In genomic region chr3:181698263-181698944, GRCh38 we compare ENCODE assay signal across 17 cellular contexts. TPM values are rescaled to one million over a fixed set of nuclear protein-coding genes. Genes with fewer than 3 reads are reported as not detected.
DNase-seq lines count a peak whose midpoint lies in the region; TF ChIP-seq lines count a peak whose summit lies in the region.
"Had no signal": no experiment of that assay in that cellular context is flagged by ENCODE, and none has a peak within 500 bp of the region (broad histone marks: within the 10 kb centered on the region; RNA-seq: fewer than 3 reads in every experiment).

No MANE protein-coding gene starts in this region.

- peaks cover 16% of the 10 kb centered on the region for H3K4me1 Mint-ChIP-seq in MCF 10A (ENCODE audit: insufficient read depth, unreplicated experiment)

- CTCF ChIA-PET in mammary epithelial cell (lab: Charles Lee; ENCODE audit: low non-redundant PET) = no interaction called here
- CTCF ChIA-PET in MCF 10A (lab: Yijun Ruan, JAX) = interaction anchor here (0.6 to 5.5 kb wide), 7 partner anchors 10 to 569 kb away, joined by 3 to 164 read pairs (median 4); no protein-coding TSS in a partner anchor

- no peaks in the 10 kb centered on the region for H3K27me3 Mint-ChIP-seq in MCF 10A (ENCODE audit: insufficient read depth, unreplicated experiment)

- peaks cover 7% of the 10 kb centered on the region for H3K9me3 Mint-ChIP-seq in MCF 10A (ENCODE audit: unreplicated experiment)
- H3K9me3 Mint-ChIP-seq: activated T-helper 2 cell treated with anti-CD3 and anti-CD28 coated beads, Interferon-gamma antibody, Interleukin-2, Interleukin-4, amounts not matched to agents 10 μg/mL and 5 μg/mL and 100 μg/mL, durations not matched to agents 14 hours and 24 hours and 36 hours; HFFc6 had no signal

- WGBS in mammary epithelial cell (ENCODE audit: low coverage, missing lambda C conversion rate) = 64% methylated on average over 5 of the region's 5 CpGs

- no peak overlapping the region for H3K9ac ChIP-seq in mammary epithelial cell (ENCODE audit: insufficient read depth, low read length)
- no peak overlapping the region for H3K9ac ChIP-seq in OCI-LY3 (ENCODE audit: low read length)

- no peaks in the 10 kb centered on the region for H3K36me3 Mint-ChIP-seq in MCF 10A (ENCODE audit: insufficient read depth, unreplicated experiment)

- H3K4me3 ChIP-seq in mammary epithelial cell (replicated peaks in 1 of 3; ENCODE audit: insufficient read depth in 1 of 3, low read depth in 2 of 3, low read length in 3 of 3) (no peak overlapping the region), OCI-LY3 (ENCODE audit: low read length) (no peak overlapping the region)

- BruUV-seq in mammary epithelial cell (replicated peaks; lab: Mats Ljungman, UMichigan) (no TSS peak), MCF 10A (replicated peaks; lab: Mats Ljungman, UMichigan) (no TSS peak)

- H3K79me2 ChIP-seq in mammary epithelial cell (ENCODE audit: insufficient read depth, low read length) = no peaks in the 10 kb centered on the region
- no peaks in the 10 kb centered on the region for H3K79me2 ChIP-seq in OCI-LY3 (ENCODE audit: low read length)

- no peak overlapping the region for H3K27ac ChIP-seq in mammary epithelial cell (ENCODE audit: insufficient read depth, low read depth, low read length)
- no peak overlapping the region for H3K27ac ChIP-seq in OCI-LY3 (ENCODE audit: low read length)
- H3K27ac ChIP-seq: SJSA1 had no signal

- H3K9me3 ChIP-seq in mammary epithelial cell (replicated peaks; ENCODE audit: insufficient read depth, low read length) = no peaks in the 10 kb centered on the region
- H3K9me3 ChIP-seq in OCI-LY3 (ENCODE audit: insufficient read depth, low read length) = no peaks in the 10 kb centered on the region
- H3K9me3 ChIP-seq: SJSA1 had no signal

- dilution Hi-C loops in mammary epithelial cell (cut with HindIII; ENCODE audit: low sequenced_read_pairs) = loop anchor here (5.0 kb wide), 1 partner anchor 46 kb away; no protein-coding TSS in a partner anchor

- H3K4me3 Mint-ChIP-seq in MCF 10A (ENCODE audit: unreplicated experiment) = no peak overlapping the region
- H3K4me3 Mint-ChIP-seq: effector memory CD8-positive, alpha-beta T cell; HFFc6 had no signal

- H3K4me1 ChIP-seq in mammary epithelial cell (ENCODE audit: insufficient read depth, low read length) (peaks cover 23% of the 10 kb centered on the region), OCI-LY3 (ENCODE audit: low read length) (peaks cover 27% of the 10 kb centered on the region)

- in situ Hi-C loops in mammary epithelial cell (cut with MboI; ENCODE audit: low sequenced_read_pairs in 2 of 2) = loop anchor here (10.0 to 25.0 kb wide), 4 partner anchors 144 to 494 kb away; no protein-coding TSS in a partner anchor

- TF ChIP-seq CTCF in mammary epithelial cell (conservative IDR thresholded peaks at IDR 0.05 in 1 of 2, IDR thresholded peaks at IDR 0.05 in 1 of 2; ENCODE audit: extremely low read depth in 1 of 2, insufficient read depth in 1 of 2, low read depth in 1 of 2, low read length in 2 of 2) (no peak), MCF 10A (IDR thresholded peaks at IDR 0.05; ENCODE audit: unreplicated experiment) (no peak), OCI-LY3 (IDR thresholded peaks at IDR 0.05; ENCODE audit: low read depth, low read length) (no peak)

- DNase-seq in mammary epithelial cell (peak; percentile 6), MCF 10A (ENCODE audit: unreplicated experiment) (no peak), erythroblast (lab: John Stamatoyannopoulos, UW) (peak; percentile 63 to 85), superior temporal gyrus (ENCODE audit: extremely low spot score) (peak; percentile 89), DMS153 (lab: John Stamatoyannopoulos, UW) (no peak), T-helper 1 cell (no peak), DMS79 treated with DMSO at 0.1 percent for 48 hours (lab: John Stamatoyannopoulos, UW) (no peak)
- DNase-seq: DMS79; effector memory CD8-positive, alpha-beta T cell; HFFc6; left cardiac atrium; stimulated activated CD4-positive, alpha-beta T cell treated with anti-CD3 and anti-CD28 coated beads, Interleukin-1b, Interleukin-23, amount 100 ng/mL, for 48 hours; T-helper 9 cell had no signal

- POLR2A ChIA-PET in MCF 10A (lab: Yijun Ruan, JAX) = no interaction called here

- H3K27me3 ChIP-seq in mammary epithelial cell (ENCODE audit: insufficient read depth, low read length) (peaks cover 5% of the 10 kb centered on the region), OCI-LY3 (ENCODE audit: low read depth, low read length) (peaks cover 7% of the 10 kb centered on the region)
- H3K27me3 ChIP-seq: SJSA1 had no signal

- no peak overlapping the region for H3K4me2 ChIP-seq in mammary epithelial cell (ENCODE audit: insufficient read depth, low read depth, low read length)
- H3K4me2 ChIP-seq in OCI-LY3 (ENCODE audit: low read length) = 0 out of 2 replicates have a peak overlapping the region, but pooled peaks have one; percentile 4

- no peak overlapping the region for H3K27ac Mint-ChIP-seq in MCF 10A (ENCODE audit: low read depth, unreplicated experiment)
- H3K27ac Mint-ChIP-seq: activated T-helper 2 cell treated with anti-CD3 and anti-CD28 coated beads, Interferon-gamma antibody, Interleukin-2, Interleukin-4, amounts not matched to agents 10 μg/mL and 5 μg/mL and 100 μg/mL, durations not matched to agents 14 hours and 24 hours and 36 hours; CD14-positive monocyte; effector memory CD8-positive, alpha-beta T cell; HFFc6 had no signal

- intact Hi-C loops in mammary epithelial cell (cut with micrococcal nuclease) = no loop called here
- intact Hi-C loops in MCF 10A (cut with micrococcal nuclease) = no loop called here

- TF ChIP-seq POLR2A in erythroblast (IDR thresholded peaks at IDR 0.05; ENCODE audit: low read length) = no peak

- no peaks in the 10 kb centered on the region for H3K36me3 ChIP-seq in mammary epithelial cell (ENCODE audit: insufficient read depth, low read length)
- no peaks in the 10 kb centered on the region for H3K36me3 ChIP-seq in OCI-LY3 (replicated peaks; ENCODE audit: low read depth, low read length)
- H3K36me3 ChIP-seq: SJSA1 had no signal

- H4K20me1 ChIP-seq in mammary epithelial cell (ENCODE audit: insufficient read depth, low read length) (no peaks in the 10 kb centered on the region), OCI-LY3 (ENCODE audit: insufficient read depth, low read length) (no peaks in the 10 kb centered on the region)

- H2AFZ ChIP-seq in mammary epithelial cell (ENCODE audit: low read depth, low read length) (no peak overlapping the region), OCI-LY3 (ENCODE audit: low read depth, low read length) (no peak overlapping the region)

RNA-seq across cellular contexts. Expression of gene SOX2, which starts 13.3 kb away (rescaled TPM):
- total RNA-seq in mammary epithelial cell (not detected), MCF 10A (2022) (not detected in 2 replicates)
- not detected for polyA plus RNA-seq in mammary epithelial cell
- polyA minus RNA-seq in mammary epithelial cell = not detected
- total RNA-seq: activated T-helper 2 cell treated with anti-CD3 and anti-CD28 coated beads, Interferon-gamma antibody, Interleukin-2, Interleukin-4, amounts not matched to agents 10 μg/mL and 5 μg/mL and 100 μg/mL, durations not matched to agents 14 hours and 24 hours and 36 hours; HFFc6 had no signal
- polyA plus RNA-seq: CD14-positive monocyte had no signal

Comparison
In these comparisons a context has a peak if more than half of its experiments do, and no peak if none do; other contexts are left out.
1. DNase-seq: peak in mammary epithelial cell (single experiment), erythroblast (2 of 2) and superior temporal gyrus (single experiment); none in MCF 10A (single experiment), DMS153 (single experiment), T-helper 1 cell (0 of 5) and DMS79 treated with DMSO at 0.1 percent for 48 hours (single experiment).